In the genomic region with DNA sequence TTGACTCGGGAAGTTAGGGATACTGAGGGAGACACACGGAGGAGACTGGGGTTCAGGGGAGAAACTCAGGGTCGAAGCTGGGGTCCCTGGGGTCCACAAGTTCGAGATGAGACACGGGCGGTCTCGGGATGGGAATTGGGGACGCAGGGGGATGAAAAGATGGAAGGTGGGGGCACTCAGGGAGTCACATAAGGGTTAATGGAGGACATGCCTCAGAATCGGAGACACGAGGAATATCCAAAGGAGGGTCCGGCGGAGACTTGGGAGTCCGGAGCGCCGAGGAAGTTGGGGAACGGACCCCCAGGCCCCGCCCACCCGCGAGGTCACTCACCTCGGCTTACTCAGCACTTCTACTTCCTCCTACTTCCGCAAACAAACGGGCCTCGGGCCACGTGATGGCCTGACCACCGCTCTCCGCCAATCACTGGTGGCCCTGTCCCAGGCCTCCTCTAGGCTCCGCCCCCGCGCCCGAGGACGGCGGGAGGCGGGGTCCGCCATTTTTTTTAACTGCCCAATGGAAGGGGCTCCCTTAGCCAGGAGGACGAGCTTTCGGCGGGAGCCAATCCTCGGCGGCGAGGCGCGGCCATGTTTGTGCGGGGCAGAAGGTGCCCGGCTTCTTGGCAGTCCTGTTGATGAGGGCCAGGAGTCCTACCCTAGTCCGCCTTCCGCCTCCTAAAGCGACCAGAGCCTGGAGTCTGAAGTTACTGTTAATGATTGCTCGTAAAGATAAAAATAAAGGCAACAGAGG, we compare ENCODE assay signal across 8 cellular contexts. TPM values are rescaled to one million over a fixed set of nuclear protein-coding genes. Genes with fewer than 3 reads are reported as not detected.
DNase-seq lines count a peak whose midpoint lies in the region; ATAC-seq and TF ChIP-seq lines count a peak whose summit lies in the region.

A gene with protein sequence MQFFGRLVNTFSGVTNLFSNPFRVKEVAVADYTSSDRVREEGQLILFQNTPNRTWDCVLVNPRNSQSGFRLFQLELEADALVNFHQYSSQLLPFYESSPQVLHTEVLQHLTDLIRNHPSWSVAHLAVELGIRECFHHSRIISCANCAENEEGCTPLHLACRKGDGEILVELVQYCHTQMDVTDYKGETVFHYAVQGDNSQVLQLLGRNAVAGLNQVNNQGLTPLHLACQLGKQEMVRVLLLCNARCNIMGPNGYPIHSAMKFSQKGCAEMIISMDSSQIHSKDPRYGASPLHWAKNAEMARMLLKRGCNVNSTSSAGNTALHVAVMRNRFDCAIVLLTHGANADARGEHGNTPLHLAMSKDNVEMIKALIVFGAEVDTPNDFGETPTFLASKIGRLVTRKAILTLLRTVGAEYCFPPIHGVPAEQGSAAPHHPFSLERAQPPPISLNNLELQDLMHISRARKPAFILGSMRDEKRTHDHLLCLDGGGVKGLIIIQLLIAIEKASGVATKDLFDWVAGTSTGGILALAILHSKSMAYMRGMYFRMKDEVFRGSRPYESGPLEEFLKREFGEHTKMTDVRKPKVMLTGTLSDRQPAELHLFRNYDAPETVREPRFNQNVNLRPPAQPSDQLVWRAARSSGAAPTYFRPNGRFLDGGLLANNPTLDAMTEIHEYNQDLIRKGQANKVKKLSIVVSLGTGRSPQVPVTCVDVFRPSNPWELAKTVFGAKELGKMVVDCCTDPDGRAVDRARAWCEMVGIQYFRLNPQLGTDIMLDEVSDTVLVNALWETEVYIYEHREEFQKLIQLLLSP (minus strand): TSS at position 378 of the 748 bp plus-strand sequence. CDS start 12,404 bp downstream, outside the sequence.

- H3K36me3 Mint-ChIP-seq in activated T-helper 17 cell treated with anti-CD3 and anti-CD28 coated beads, Interleukin-2, amount 50 U/mL, for 72 hours (ENCODE audit: low read depth), result peaks cover 12% of the 10 kb centered on the region
- H3K36me3 Mint-ChIP-seq in naive thymus-derived CD8-positive, alpha-beta T cell, result peaks cover 0 to 8% (median 0%) of the 10 kb centered on the region in 3 donors

- H4K20me1 ChIP-seq in DOHH2 (ENCODE audit: control insufficient read depth, insufficient read depth, low read depth, low read length) (no peaks in the 10 kb centered on the region), fibroblast of lung (ENCODE audit: control insufficient read depth, extremely low read depth, insufficient read depth, low read length) (no peaks in the 10 kb centered on the region)

- H3F3A ChIP-seq in DOHH2 (ENCODE audit: control insufficient read depth, insufficient read depth), result peaks cover 4% of the 10 kb centered on the region; the same call in 1 of the 2 replicates

- H3K36me3 ChIP-seq in DOHH2 (ENCODE audit: control insufficient read depth, low read length) (peaks cover 3% of the 10 kb centered on the region; the same call in 1 of the 2 replicates), fibroblast of lung (ENCODE audit: control insufficient read depth, insufficient read depth, low read length) (no peaks in the 10 kb centered on the region)

- TF ChIP-seq CTCF in DOHH2 (IDR thresholded peaks at IDR 0.05; ENCODE audit: low read depth, low read length, poor library complexity, severe bottlenecking) (no peak), LNCaP clone FGC (IDR thresholded peaks at IDR 0.05; ENCODE audit: control insufficient read depth, extremely low read depth, insufficient read depth) (no peak), RWPE1 (conservative IDR thresholded peaks at IDR 0.05; ENCODE audit: low read depth) (no peak), fibroblast of lung (conservative IDR thresholded peaks at IDR 0.05 in 1 of 2, IDR thresholded peaks at IDR 0.05 in 1 of 2; ENCODE audit: low read depth in 1 of 2, low read length in 2 of 2) (no peak)

- H2AFZ ChIP-seq in fibroblast of lung (ENCODE audit: low read length), result peak within 1 kb of the TSS; percentile 78

- DNase-seq in GOT3 (lab: John Stamatoyannopoulos, UW), result peak; percentile 94
- peak; percentile 99 for DNase-seq in LNCaP clone FGC (ENCODE audit: low read depth)
- DNase-seq in RWPE1 (ENCODE audit: low spot score), result peak; percentile 95
- peak; percentile 98 to 99 for DNase-seq in fibroblast of lung (ENCODE audit: low read depth in 2 of 2)
- peak; percentile 86 to 97 (median 92) for DNase-seq in naive thymus-derived CD8-positive, alpha-beta T cell
- DNase-seq in stimulated activated naive CD4-positive, alpha-beta T cell (lab: John Stamatoyannopoulos, UW), result peak; percentile 82 to 93 (median 88)

- peak within 1 kb of the TSS; percentile 63 for H3K27ac ChIP-seq in DOHH2 (ENCODE audit: low read depth, low read length)
- peak within 1 kb of the TSS; percentile 93 for H3K27ac ChIP-seq in RWPE1
- H3K27ac ChIP-seq in fibroblast of lung (ENCODE audit: insufficient read depth, low read length), result peak within 1 kb of the TSS; percentile 94

- POLR2A ChIA-PET in RWPE1 (lab: Yijun Ruan, JAX; ENCODE audit: low non-redundant PET), result interaction anchor here (0.6 to 1.2 kb wide), 4 partner anchors 11 to 91 kb away, joined by 3 to 6 read pairs (median 4); a partner anchor contains a TSS
- POLR2A ChIA-PET in naive thymus-derived CD8-positive, alpha-beta T cell (lab: Charles Lee), result interaction anchor here (0.6 to 2.6 kb wide), 12 partner anchors 11 to 1161 kb away, joined by 3 to 24 read pairs (median 4); a partner anchor contains a TSS

- peak within 1 kb of the TSS; percentile 99 for H3K4me3 Mint-ChIP-seq in activated T-helper 17 cell treated with anti-CD3 and anti-CD28 coated beads, Interleukin-2, amount 50 U/mL, for 72 hours
- peak within 1 kb of the TSS; percentile 85 to 98 (median 94) for H3K4me3 Mint-ChIP-seq in naive thymus-derived CD8-positive, alpha-beta T cell

- H3K9me3 Mint-ChIP-seq in activated T-helper 17 cell treated with anti-CD3 and anti-CD28 coated beads, Interleukin-2, amount 50 U/mL, for 72 hours, result no peaks in the 10 kb centered on the region
- no peaks in the 10 kb centered on the region for H3K9me3 Mint-ChIP-seq in naive thymus-derived CD8-positive, alpha-beta T cell

- no peaks in the 10 kb centered on the region for H3K27me3 Mint-ChIP-seq in activated T-helper 17 cell treated with anti-CD3 and anti-CD28 coated beads, Interleukin-2, amount 50 U/mL, for 72 hours
- no peaks in the 10 kb centered on the region for H3K27me3 Mint-ChIP-seq in naive thymus-derived CD8-positive, alpha-beta T cell

- ATAC-seq in activated T-helper 17 cell treated with anti-CD3 and anti-CD28 coated beads, Interleukin-2, amount 50 U/mL, for 72 hours (replicated peaks), result peak; percentile 86
- peak; percentile 88 to 94 for ATAC-seq in naive thymus-derived CD8-positive, alpha-beta T cell

- H3K4me1 ChIP-seq in DOHH2 (ENCODE audit: control insufficient read depth, low read length) (peaks cover 22% of the 10 kb centered on the region), fibroblast of lung (ENCODE audit: control insufficient read depth, extremely low read depth, insufficient read depth, low read length) (peaks cover 22% of the 10 kb centered on the region)

- no peaks in the 10 kb centered on the region for H3K9me3 ChIP-seq in DOHH2 (ENCODE audit: control insufficient read depth, insufficient read depth, low read length)
- H3K9me3 ChIP-seq in fibroblast of lung (ENCODE audit: control insufficient read depth, insufficient read depth, low read depth, low read length), result no peaks in the 10 kb centered on the region

- peaks cover 22% of the 10 kb centered on the region for H3K79me2 ChIP-seq in DOHH2 (ENCODE audit: control insufficient read depth, low read length)
- H3K79me2 ChIP-seq in fibroblast of lung (ENCODE audit: control insufficient read depth, insufficient read depth, low read length), result no peaks in the 10 kb centered on the region

- CTCF ChIA-PET in RWPE1 (lab: Yijun Ruan, JAX), result interaction anchor here (0.7 to 1.5 kb wide), 3 partner anchors 11 to 102 kb away, joined by 3 to 5 read pairs (median 4); no protein-coding TSS in a partner anchor

- peaks cover 21% of the 10 kb centered on the region for H3K4me1 Mint-ChIP-seq in activated T-helper 17 cell treated with anti-CD3 and anti-CD28 coated beads, Interleukin-2, amount 50 U/mL, for 72 hours
- peaks cover 26 to 50% (median 41%) of the 10 kb centered on the region in 4 donors for H3K4me1 Mint-ChIP-seq in naive thymus-derived CD8-positive, alpha-beta T cell

- H3K4me3 ChIP-seq in DOHH2 (ENCODE audit: low read length) (peak within 1 kb of the TSS; percentile 93), LNCaP clone FGC (ENCODE audit: low read depth, low read length) (peak within 1 kb of the TSS; percentile 73), fibroblast of lung (replicated peaks in 1 of 4; ENCODE audit: control extremely low read depth in 1 of 4, insufficient read depth in 1 of 4, low read depth in 3 of 4, low read length in 4 of 4) (peak within 1 kb of the TSS; percentile 34 to 74 (median 52))

- H3K27me3 ChIP-seq in DOHH2 (ENCODE audit: control insufficient read depth, low read length), result 0 out of 2 replicates have a peak, but pooled peaks cover under 1% of the 10 kb centered on the region
- no peaks in the 10 kb centered on the region for H3K27me3 ChIP-seq in fibroblast of lung (ENCODE audit: control insufficient read depth, insufficient read depth, low read length)

- peak within 1 kb of the TSS; percentile 73 for H3K9ac ChIP-seq in fibroblast of lung (ENCODE audit: insufficient read depth, low read length)

- no peaks in the 10 kb centered on the region for H3K9me2 ChIP-seq in DOHH2 (replicated peaks; ENCODE audit: control insufficient read depth, low read length)

- H3K4me2 ChIP-seq in DOHH2 (ENCODE audit: low read length) (peak within 1 kb of the TSS; percentile 100), fibroblast of lung (ENCODE audit: extremely low read depth, insufficient read depth, low read length) (peak within 1 kb of the TSS; percentile 81)

- H3K27ac Mint-ChIP-seq in activated T-helper 17 cell treated with anti-CD3 and anti-CD28 coated beads, Interleukin-2, amount 50 U/mL, for 72 hours, result peak within 1 kb of the TSS; percentile 98
- H3K27ac Mint-ChIP-seq in naive thymus-derived CD8-positive, alpha-beta T cell, result peak within 1 kb of the TSS; percentile 86 to 97 (median 92)

RNA-seq across cellular contexts. Expression of the gene that starts here (rescaled TPM):
- total RNA-seq in activated T-helper 17 cell treated with anti-CD3 and anti-CD28 coated beads, Interleukin-2, amount 50 U/mL, for 72 hours, result 10 to 100 TPM; 36.6 to 90.7 TPM
- 24.9 and 29.9 TPM in 2 replicates for total RNA-seq in fibroblast of lung
- 4.4 and 4.8 TPM in 2 replicates for polyA plus RNA-seq in fibroblast of lung
- polyA plus RNA-seq in fibroblast of lung (2012), result 3.2 and 5.1 TPM in 2 replicates
- 24.8 and 39.5 TPM in 2 replicates for polyA minus RNA-seq in fibroblast of lung (ENCODE audit: low replicate concordance)
- 100 to 1,000 TPM; 173 to 186 TPM for total RNA-seq in naive thymus-derived CD8-positive, alpha-beta T cell
- 1 to 10 TPM; 2.6 to 7.2 (median 2.6) TPM for polyA plus RNA-seq in naive thymus-derived CD8-positive, alpha-beta T cell

Comparison
In these comparisons a context has a peak if more than half of its experiments do, and no peak if none do; other contexts are left out.
1. Peak in every context shown above with its lines: DNase-seq, ATAC-seq, H3K4me3 ChIP-seq and H3K27ac ChIP-seq.